Comparison of ENCODE assay signal across 8 cellular contexts in genomic region chr20:47500554-47500953, GRCh38. TPM values are rescaled to one million over a fixed set of nuclear protein-coding genes. Genes with fewer than 3 reads are reported as not detected.
DNase-seq lines count a peak whose midpoint lies in the region; ATAC-seq and TF ChIP-seq lines count a peak whose summit lies in the region.

No MANE protein-coding gene starts in this region.

- TF ChIP-seq CTCF in OCI-LY7 (conservative IDR thresholded peaks at IDR 0.05; ENCODE audit: low read length): no peak
- TF ChIP-seq CTCF in epithelial cell of esophagus (IDR thresholded peaks at IDR 0.05; ENCODE audit: insufficient read depth, low read depth, low read length, missing control alignments): no peak

- POLR2A ChIA-PET in OCI-LY7 (lab: Charles Lee): interaction anchor here (0.6 to 4.1 kb wide), 12 partner anchors 8 to 110 kb away, joined by 3 to 47 read pairs (median 4); no protein-coding TSS in a partner anchor

- H3K4me2 ChIP-seq in OCI-LY7 (ENCODE audit: low read length): peak overlapping the region; percentile 83

- H3K36me3 Mint-ChIP-seq in activated CD8-positive, alpha-beta memory T cell treated with anti-CD3 and anti-CD28 coated beads, Interleukin-2, amount 10 ng/mL, durations not matched to agents 7 days and 5 days: peaks cover 23% of the 10 kb centered on the region
- H3K36me3 Mint-ChIP-seq in stimulated activated naive B cell treated with anti-CD40 and anti-IgM and Interleukin-4, amounts not matched to agents 10 μg/mL and 1 μg/mL and 100 μg/mL, for 72 hours: peaks cover 20% of the 10 kb centered on the region in 2 donors

- intact Hi-C loops in OCI-LY7 (cut with micrococcal nuclease; ENCODE audit: unreplicated experiment): loop anchor here (5.0 kb wide), 4 partner anchors 48 to 228 kb away; no protein-coding TSS in a partner anchor
- intact Hi-C loops in posterior cingulate gyrus (cut with DNase I): no loop called here

- no peak for DNase-seq in activated CD8-positive, alpha-beta memory T cell treated with anti-CD3 and anti-CD28 coated beads, Interleukin-2, amount 10 ng/mL, durations not matched to agents 7 days and 5 days
- DNase-seq in activated CD8-positive, alpha-beta memory T cell treated with anti-CD3 and anti-CD28 coated beads for 24 hours: no peak
- DNase-seq in OCI-LY7 (ENCODE audit: low spot score) (no peak), epithelial cell of esophagus (ENCODE audit: low read depth) (no peak), foreskin melanocyte (no peak), GOT3 (lab: John Stamatoyannopoulos, UW) (no peak), posterior cingulate gyrus (no peak)
- DNase-seq in stimulated activated naive B cell treated with anti-CD40 and anti-IgM and Interleukin-4, amounts not matched to agents 10 μg/mL and 1 μg/mL and 100 μg/mL, for 72 hours: no peak

- peak overlapping the region; percentile 80 for H3K27ac ChIP-seq in OCI-LY7 (ENCODE audit: low read depth, low read length, poor library complexity, severe bottlenecking)

- H3K9me3 Mint-ChIP-seq in activated CD8-positive, alpha-beta memory T cell treated with anti-CD3 and anti-CD28 coated beads, Interleukin-2, amount 10 ng/mL, durations not matched to agents 7 days and 5 days (ENCODE audit: low read depth): peaks cover 2% of the 10 kb centered on the region
- peaks cover 0 to 2% of the 10 kb centered on the region in 2 donors for H3K9me3 Mint-ChIP-seq in stimulated activated naive B cell treated with anti-CD40 and anti-IgM and Interleukin-4, amounts not matched to agents 10 μg/mL and 1 μg/mL and 100 μg/mL, for 72 hours

- H4K20me1 ChIP-seq in OCI-LY7 (ENCODE audit: insufficient read depth, low read length): peaks cover 14% of the 10 kb centered on the region; the same call in 1 of the 2 replicates

- H3K4me3 ChIP-seq in OCI-LY7 (ENCODE audit: low read depth, low read length, poor library complexity, severe bottlenecking) (peak overlapping the region; percentile 82), epithelial cell of esophagus (ENCODE audit: low read length) (peak overlapping the region; percentile 77)

- no TSS peak for BruUV-seq in OCI-LY7 (replicated peaks; lab: Mats Ljungman, UMichigan)

- H3K36me3 ChIP-seq in OCI-LY7 (ENCODE audit: insufficient read depth, low read length): peaks cover 12% of the 10 kb centered on the region

- H2AFZ ChIP-seq in OCI-LY7 (ENCODE audit: low read length): no peak overlapping the region

- H3K27ac Mint-ChIP-seq in activated CD8-positive, alpha-beta memory T cell treated with anti-CD3 and anti-CD28 coated beads, Interleukin-2, amount 10 ng/mL, durations not matched to agents 7 days and 5 days: peak overlapping the region; percentile 91
- H3K27ac Mint-ChIP-seq in stimulated activated naive B cell treated with anti-CD40 and anti-IgM and Interleukin-4, amounts not matched to agents 10 μg/mL and 1 μg/mL and 100 μg/mL, for 72 hours: no peak overlapping the region

- no peaks in the 10 kb centered on the region for H3K9me2 ChIP-seq in OCI-LY7 (ENCODE audit: insufficient read depth, low read length)

- peak overlapping the region; percentile 96 for H3K4me3 Mint-ChIP-seq in activated CD8-positive, alpha-beta memory T cell treated with anti-CD3 and anti-CD28 coated beads, Interleukin-2, amount 10 ng/mL, durations not matched to agents 7 days and 5 days
- H3K4me3 Mint-ChIP-seq in stimulated activated naive B cell treated with anti-CD40 and anti-IgM and Interleukin-4, amounts not matched to agents 10 μg/mL and 1 μg/mL and 100 μg/mL, for 72 hours: peak overlapping the region; percentile 90 to 100

- H3K4me1 ChIP-seq in OCI-LY7 (ENCODE audit: insufficient read depth, low read length, poor library complexity, severe bottlenecking): peaks cover 38% of the 10 kb centered on the region

- peaks cover 51% of the 10 kb centered on the region for H3K4me1 Mint-ChIP-seq in activated CD8-positive, alpha-beta memory T cell treated with anti-CD3 and anti-CD28 coated beads, Interleukin-2, amount 10 ng/mL, durations not matched to agents 7 days and 5 days
- H3K4me1 Mint-ChIP-seq in stimulated activated naive B cell treated with anti-CD40 and anti-IgM and Interleukin-4, amounts not matched to agents 10 μg/mL and 1 μg/mL and 100 μg/mL, for 72 hours: peaks cover 22 to 31% of the 10 kb centered on the region in 2 donors

- ATAC-seq in activated CD8-positive, alpha-beta memory T cell treated with anti-CD3 and anti-CD28 coated beads, Interleukin-2, amount 10 ng/mL, durations not matched to agents 7 days and 5 days: no peak
- no peak for ATAC-seq in stimulated activated naive B cell treated with anti-CD40 and anti-IgM and Interleukin-4, amounts not matched to agents 10 μg/mL and 1 μg/mL and 100 μg/mL, for 72 hours (replicated peaks)

- H3K27me3 Mint-ChIP-seq in activated CD8-positive, alpha-beta memory T cell treated with anti-CD3 and anti-CD28 coated beads, Interleukin-2, amount 10 ng/mL, durations not matched to agents 7 days and 5 days: peaks cover 2% of the 10 kb centered on the region
- H3K27me3 Mint-ChIP-seq in stimulated activated naive B cell treated with anti-CD40 and anti-IgM and Interleukin-4, amounts not matched to agents 10 μg/mL and 1 μg/mL and 100 μg/mL, for 72 hours: no peaks in the 10 kb centered on the region

- peaks cover 53% of the 10 kb centered on the region for H3K79me2 ChIP-seq in OCI-LY7 (ENCODE audit: insufficient read depth, low read depth, low read length)

- no peaks in the 10 kb centered on the region for H3K9me3 ChIP-seq in OCI-LY7 (ENCODE audit: low read length)

- CTCF ChIA-PET in activated CD8-positive, alpha-beta memory T cell treated with anti-CD3 and anti-CD28 coated beads, Interleukin-2, amount 10 ng/mL, durations not matched to agents 7 days and 5 days (lab: Charles Lee): interaction anchor here (0.7 to 5.8 kb wide), 5 partner anchors 7 to 116 kb away, joined by 3 to 38 read pairs (median 15); no protein-coding TSS in a partner anchor
- CTCF ChIA-PET in OCI-LY7 (lab: Charles Lee; ENCODE audit: unreplicated experiment): interaction anchor here (1.8 kb wide), 1 partner anchor 7 kb away, joined by 8 read pairs; no protein-coding TSS in a partner anchor

RNA-seq across cellular contexts. Expression of gene NCOA3, which starts 1.1 kb away (rescaled TPM):
- 10 to 100 TPM; 74.9 to 75.8 TPM for total RNA-seq in activated CD8-positive, alpha-beta memory T cell treated with anti-CD3 and anti-CD28 coated beads, Interleukin-2, amount 10 ng/mL, durations not matched to agents 7 days and 5 days
- total RNA-seq in OCI-LY7 (2014; rRNA removed; shearing (Covaris generic)): 45.4 and 50.5 TPM in 2 replicates
- 75.6 and 86.5 TPM in 2 replicates for total RNA-seq in OCI-LY7 (2022)
